Comparison of ENCODE assay signal across 12 cellular contexts in genomic region chr17:40535924-40536717, GRCh38. TPM values are rescaled to one million over a fixed set of nuclear protein-coding genes. Genes with fewer than 3 reads are reported as not detected.
DNase-seq lines count a peak whose midpoint lies in the region; ATAC-seq and TF ChIP-seq lines count a peak whose summit lies in the region.
"Had no signal": no experiment of that assay in that cellular context is flagged by ENCODE, and none has a peak within 500 bp of the region (broad histone marks: within the 10 kb centered on the region; RNA-seq: fewer than 3 reads in every experiment).

No MANE protein-coding gene starts in this region.

- POLR2A ChIA-PET in activated B cell treated with CpG ODN at 0.5 μM for 24 hours (lab: Charles Lee), result interaction anchor here (0.6 to 40.7 kb wide), 8 partner anchors 24 to 1711 kb away, joined by 3 to 1450 read pairs (median 6); partner anchors contain the start of genes CCR7, CWC25 and IGFBP4

- no peak overlapping the region for H3K14ac ChIP-seq in trophoblast cell (ENCODE audit: low read length)

- H4K20me1 ChIP-seq in BLaER1 treated with 17β-estradiol and CSF1 and Interleukin-3, amounts not matched to agents 10 nM and 100 nM, result no peaks in the 10 kb centered on the region

- no peaks in the 10 kb centered on the region for H3K36me3 ChIP-seq in BLaER1 treated with 17β-estradiol and CSF1 and Interleukin-3, amounts not matched to agents 10 nM and 100 nM
- H3K36me3 ChIP-seq in trophoblast cell (ENCODE audit: control insufficient read depth in 1 of 2, insufficient read depth in 2 of 2, low read length in 2 of 2), result no peaks in the 10 kb centered on the region

- peak overlapping the region; percentile 67 for H3K18ac ChIP-seq in trophoblast cell (ENCODE audit: low read length)

- no peak overlapping the region for H3K23ac ChIP-seq in trophoblast cell (ENCODE audit: low read length)

- no peaks in the 10 kb centered on the region for H3K27me3 ChIP-seq in BLaER1 treated with 17β-estradiol and CSF1 and Interleukin-3, amounts not matched to agents 10 nM and 100 nM
- H3K27me3 ChIP-seq in trophoblast cell (ENCODE audit: insufficient read depth, low read length), result no peaks in the 10 kb centered on the region

- ATAC-seq in activated B cell treated with CpG ODN at 0.5 μM for 24 hours (ENCODE audit: low read depth), result no peak

- H3K4me3 ChIP-seq in BLaER1 treated with 17β-estradiol and CSF1 and Interleukin-3, amounts not matched to agents 10 nM and 100 nM, result no peak overlapping the region
- H3K4me3 ChIP-seq in fibroblast of the aortic adventitia (ENCODE audit: low read depth, low read length) (no peak overlapping the region), trophoblast cell (ENCODE audit: low read depth, low read length) (no peak overlapping the region)

- WGBS in trophoblast cell (ENCODE audit: extremely low coverage, insufficient coverage, insufficient read length), result no CpG with 5 or more reads among the region's 12 CpGs

- H3K27ac ChIP-seq in BLaER1 treated with 17β-estradiol and CSF1 and Interleukin-3, amounts not matched to agents 10 nM and 100 nM, result peak overlapping the region in 5 of 11 experiments; percentile 17 to 62 (median 25); a peak in 6 of 22 replicates
- no peak overlapping the region for H3K27ac ChIP-seq in trophoblast cell (ENCODE audit: low read depth, low read length)

- H4K91ac ChIP-seq in trophoblast cell (ENCODE audit: low read depth, low read length), result peak overlapping the region; percentile 51

- no peak overlapping the region for H2AFZ ChIP-seq in trophoblast cell (ENCODE audit: insufficient read depth, low read length, poor library complexity)

- no peaks in the 10 kb centered on the region for H3K9me3 ChIP-seq in BLaER1 treated with 17β-estradiol and CSF1 and Interleukin-3, amounts not matched to agents 10 nM and 100 nM (replicated peaks in 1 of 11)
- H3K9me3 ChIP-seq in trophoblast cell (ENCODE audit: insufficient read depth, low read depth, low read length), result peaks cover 1% of the 10 kb centered on the region

- peak overlapping the region; percentile 59 for H3K27ac Mint-ChIP-seq in activated B cell treated with CpG ODN at 0.5 μM for 24 hours

- no peaks in the 10 kb centered on the region for H3K36me3 Mint-ChIP-seq in activated B cell treated with CpG ODN at 0.5 μM for 24 hours (ENCODE audit: low read depth)

- H4K8ac ChIP-seq in trophoblast cell (ENCODE audit: low read depth, low read length), result no peak overlapping the region

- no peak overlapping the region for H2AK5ac ChIP-seq in trophoblast cell (ENCODE audit: low read length)

- no peak overlapping the region for H4K12ac ChIP-seq in trophoblast cell (ENCODE audit: low read depth, low read length)

- H3K4me3 Mint-ChIP-seq in activated B cell treated with CpG ODN at 0.5 μM for 24 hours, result no peak overlapping the region

- H3K4me1 Mint-ChIP-seq in activated B cell treated with CpG ODN at 0.5 μM for 24 hours, result peaks cover 91% of the 10 kb centered on the region

- H3K9ac ChIP-seq in BLaER1 treated with 17β-estradiol and CSF1 and Interleukin-3, amounts not matched to agents 10 nM and 100 nM, result peak overlapping the region in 4 of 11 experiments; percentile 1 to 32 (median 20); a peak in 5 of 22 replicates
- no peak overlapping the region for H3K9ac ChIP-seq in trophoblast cell (ENCODE audit: low read length)

- H3K9me3 Mint-ChIP-seq in activated B cell treated with CpG ODN at 0.5 μM for 24 hours, result no peaks in the 10 kb centered on the region

- CTCF ChIA-PET in activated B cell treated with CpG ODN at 0.5 μM for 24 hours (lab: Charles Lee), result interaction anchor here (4.9 to 6.7 kb wide), 5 partner anchors 15 to 136 kb away, joined by 62 to 112 read pairs (median 76); partner anchors contain the start of gene IGFBP4

- no peak for TF ChIP-seq CTCF in activated B cell treated with CpG ODN at 0.5 μM for 24 hours (IDR thresholded peaks at IDR 0.05)
- TF ChIP-seq CTCF in fibroblast of the aortic adventitia (IDR thresholded peaks at IDR 0.05; ENCODE audit: insufficient read depth, low read length), result no peak

- no peak overlapping the region for H2BK5ac ChIP-seq in trophoblast cell (ENCODE audit: low read depth, low read length, poor library complexity)

- peak overlapping the region; percentile 28 to 71 (median 58); a peak in 20 of 22 replicates for H3K4me2 ChIP-seq in BLaER1 treated with 17β-estradiol and CSF1 and Interleukin-3, amounts not matched to agents 10 nM and 100 nM
- no peak overlapping the region for H3K4me2 ChIP-seq in trophoblast cell (ENCODE audit: low read length)

- H3K4ac ChIP-seq in trophoblast cell (ENCODE audit: low read depth, low read length), result no peak overlapping the region

- DNase-seq in activated B cell treated with CpG ODN at 0.5 μM for 24 hours (no peak), fibroblast of the aortic adventitia (ENCODE audit: low read depth) (peak; percentile 77), trophoblast cell (no peak), NCI-H526 (lab: John Stamatoyannopoulos, UW) (no peak), COR-L47 (lab: John Stamatoyannopoulos, UW) (no peak), cortex of kidney (lab: John Stamatoyannopoulos, UW) (no peak), GM03348 (ENCODE audit: low spot score) (no peak)
- DNase-seq: caudate nucleus, DMS53, NCI-H2171, T1000 had no signal

- H3K79me1 ChIP-seq in trophoblast cell (ENCODE audit: low read length), result peaks cover 11% of the 10 kb centered on the region

- intact Hi-C loops in activated B cell treated with CpG ODN at 0.5 μM for 24 hours (cut with micrococcal nuclease), result no loop called here

- H3K4me1 ChIP-seq in BLaER1 treated with 17β-estradiol and CSF1 and Interleukin-3, amounts not matched to agents 10 nM and 100 nM, result peaks cover 68 to 90% (median 87%) of the 10 kb centered on the region in 10 experiments
- peaks cover 11 to 18% of the 10 kb centered on the region in 2 experiments for H3K4me1 ChIP-seq in trophoblast cell (ENCODE audit: control insufficient read depth in 1 of 2, insufficient read depth in 2 of 2, low read length in 2 of 2)

- H3K27me3 Mint-ChIP-seq in activated B cell treated with CpG ODN at 0.5 μM for 24 hours, result no peaks in the 10 kb centered on the region

- peak overlapping the region; percentile 58 for H2BK12ac ChIP-seq in trophoblast cell (ENCODE audit: low read length)

- H3K79me2 ChIP-seq in trophoblast cell (ENCODE audit: control insufficient read depth, insufficient read depth, low read length, poor library complexity), result no peaks in the 10 kb centered on the region

- H2BK120ac ChIP-seq in trophoblast cell (ENCODE audit: insufficient read depth, low read length, poor library complexity), result no peak overlapping the region

RNA-seq across cellular contexts. Expression of gene CCR7, which starts 29.2 kb away (rescaled TPM):
- total RNA-seq in activated B cell treated with CpG ODN at 0.5 μM for 24 hours (572 and 573 TPM in 2 replicates), fibroblast of the aortic adventitia (ENCODE audit: low replicate concordance) (not detected in 2 replicates)
- 217 and 236 TPM in 2 replicates for polyA plus RNA-seq in trophoblast cell (2013)

RNA-seq across cellular contexts. Expression of gene TNS4, which starts 34.7 kb away (rescaled TPM):
- 0.18 TPM in 1 of 2 replicates, not detected in the other for total RNA-seq in activated B cell treated with CpG ODN at 0.5 μM for 24 hours
- not detected in 2 replicates for total RNA-seq in fibroblast of the aortic adventitia (ENCODE audit: low replicate concordance)
- 0.79 and 1.1 TPM in 2 replicates for polyA plus RNA-seq in trophoblast cell (2013)

Comparison
In these comparisons a context has a peak if more than half of its experiments do, and no peak if none do; other contexts are left out.
1. RNA of gene CCR7, which starts 29.2 kb away (total RNA-seq): 572 to 573 TPM in activated B cell treated with CpG ODN at 0.5 μM for 24 hours; not detected in fibroblast of the aortic adventitia; every median in the first group is over 100 times any median in the second.